ENCODE assay signal across 16 cellular contexts in the genomic region with DNA sequence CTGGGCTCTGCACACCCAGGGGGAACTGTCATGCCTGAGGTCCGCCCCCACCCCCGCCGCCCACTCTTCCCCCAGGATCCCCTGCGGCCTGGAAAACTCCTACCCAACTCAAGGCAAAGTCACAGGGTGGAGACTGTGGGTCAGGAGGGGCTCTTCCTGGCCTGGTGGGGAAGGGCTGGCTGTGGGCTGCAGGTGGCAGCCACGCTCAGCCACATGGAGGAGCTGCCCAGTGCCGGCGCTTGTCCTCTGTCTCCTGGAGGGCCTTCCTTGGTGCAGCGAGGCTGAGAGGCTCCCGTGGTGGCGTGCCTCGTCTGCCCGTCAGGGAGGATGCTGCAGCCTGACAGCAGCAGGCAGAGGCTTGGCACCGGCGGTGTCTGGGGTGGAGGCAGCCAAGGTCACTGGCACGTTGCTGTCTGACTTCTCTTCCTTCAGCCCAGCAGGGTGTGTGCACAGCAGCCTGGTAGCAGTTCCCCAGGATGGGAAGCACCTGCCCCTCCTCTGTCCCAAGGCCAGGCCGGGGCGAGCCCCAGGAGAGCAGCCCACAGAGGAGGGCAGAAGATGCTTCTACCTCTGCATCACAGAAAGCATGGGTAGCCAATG.
A peak's percentile ranks its signal among the peaks of the same experiment; 100 is the strongest.
DNase-seq lines count a peak whose midpoint lies in the region; ATAC-seq, FAIRE-seq and TF ChIP-seq lines count a peak whose summit lies in the region.
"Had no signal": no experiment of that assay in that cellular context is flagged by ENCODE, and none has a peak within 500 bp of the region (broad histone marks: within the 10 kb centered on the region; RNA-seq: fewer than 3 reads in every experiment).

No MANE protein-coding gene starts in this region.

- TF ChIP-seq CTCF in natural killer cell (IDR thresholded peaks at IDR 0.05) (no peak), fibroblast of lung (conservative IDR thresholded peaks at IDR 0.05 in 1 of 2, IDR thresholded peaks at IDR 0.05 in 1 of 2; ENCODE audit: low read depth in 1 of 2, low read length in 2 of 2) (no peak), neural progenitor cell (IDR thresholded peaks at IDR 0.05) (peak; percentile 21), PC-9 (conservative IDR thresholded peaks at IDR 0.05) (no peak)
- no peak for TF ChIP-seq CTCF in activated CD8-positive, alpha-beta T cell treated with anti-CD3 and anti-CD28 coated beads for 36 hours (IDR thresholded peaks at IDR 0.05)

- H3K36me3 ChIP-seq in fibroblast of lung (ENCODE audit: control insufficient read depth, insufficient read depth, low read length) (peaks cover 11% of the 10 kb centered on the region), neural progenitor cell (no peaks in the 10 kb centered on the region), PC-9 (ENCODE audit: low read depth) (no peaks in the 10 kb centered on the region)
- H3K36me3 ChIP-seq: BLaER1 treated with 17β-estradiol and CSF1 and Interleukin-3, amounts not matched to agents 10 nM and 100 nM had no signal

- H3K36me3 Mint-ChIP-seq in natural killer cell = no peaks in the 10 kb centered on the region
- no peaks in the 10 kb centered on the region for H3K36me3 Mint-ChIP-seq in natural killer cell treated with Interleukin-12 subunit alpha and Interleukin-12 subunit beta and Interleukin-15 and Interleukin-18, amount 100 ng/mL, for 72 hours
- no peaks in the 10 kb centered on the region for H3K36me3 Mint-ChIP-seq in neural progenitor cell
- H3K36me3 Mint-ChIP-seq in activated CD8-positive, alpha-beta T cell treated with anti-CD3 and anti-CD28 coated beads for 36 hours (ENCODE audit: low read depth) = no peaks in the 10 kb centered on the region
- H3K36me3 Mint-ChIP-seq: activated naive CD4-positive, alpha-beta T cell treated with anti-CD3 and anti-CD28 coated beads, Interleukin-2, amount 50 U/mL, for 72 hours had no signal

- POLR2A ChIA-PET in PC-9 (lab: Charles Lee; ENCODE audit: unreplicated experiment) = no interaction called here
- POLR2A ChIA-PET in activated CD8-positive, alpha-beta T cell treated with anti-CD3 and anti-CD28 coated beads for 36 hours (lab: Charles Lee) = no interaction called here

- H3K27ac ChIP-seq in fibroblast of lung (ENCODE audit: insufficient read depth, low read length) (peak overlapping the region; percentile 98), neural progenitor cell (no peak overlapping the region), PC-9 (no peak overlapping the region)
- H3K27ac ChIP-seq: BLaER1 treated with 17β-estradiol and CSF1 and Interleukin-3, amounts not matched to agents 10 nM and 100 nM; parathyroid adenoma had no signal

- H3K9me3 Mint-ChIP-seq in natural killer cell = no peaks in the 10 kb centered on the region
- no peaks in the 10 kb centered on the region for H3K9me3 Mint-ChIP-seq in natural killer cell treated with Interleukin-12 subunit alpha and Interleukin-12 subunit beta and Interleukin-15 and Interleukin-18, amount 100 ng/mL, for 72 hours
- H3K9me3 Mint-ChIP-seq in neural progenitor cell = no peaks in the 10 kb centered on the region
- no peaks in the 10 kb centered on the region for H3K9me3 Mint-ChIP-seq in activated CD8-positive, alpha-beta T cell treated with anti-CD3 and anti-CD28 coated beads for 36 hours
- H3K9me3 Mint-ChIP-seq: activated naive CD4-positive, alpha-beta T cell treated with anti-CD3 and anti-CD28 coated beads, Interleukin-2, amount 50 U/mL, for 72 hours had no signal

- BruUV-seq in PC-9 (replicated peaks; lab: Mats Ljungman, UMichigan) = no TSS peak

- H3K27ac Mint-ChIP-seq in natural killer cell = no peak overlapping the region
- no peak overlapping the region for H3K27ac Mint-ChIP-seq in natural killer cell treated with Interleukin-12 subunit alpha and Interleukin-12 subunit beta and Interleukin-15 and Interleukin-18, amount 100 ng/mL, for 72 hours
- no peak overlapping the region for H3K27ac Mint-ChIP-seq in neural progenitor cell
- no peak overlapping the region for H3K27ac Mint-ChIP-seq in activated CD8-positive, alpha-beta T cell treated with anti-CD3 and anti-CD28 coated beads for 36 hours
- H3K27ac Mint-ChIP-seq: activated naive CD4-positive, alpha-beta T cell treated with anti-CD3 and anti-CD28 coated beads, Interleukin-2, amount 50 U/mL, for 72 hours had no signal

- H3F3A ChIP-seq in neural progenitor cell (ENCODE audit: low read depth) = no peaks in the 10 kb centered on the region
- H3F3A ChIP-seq in PC-9 (ENCODE audit: insufficient read depth, low read depth) = no peaks in the 10 kb centered on the region

- H3K27me3 ChIP-seq in fibroblast of lung (ENCODE audit: control insufficient read depth, insufficient read depth, low read length) (no peaks in the 10 kb centered on the region), neural progenitor cell (no peaks in the 10 kb centered on the region), PC-9 (ENCODE audit: insufficient read depth, low read depth) (peaks cover 84% of the 10 kb centered on the region)
- H3K27me3 ChIP-seq: BLaER1 treated with 17β-estradiol and CSF1 and Interleukin-3, amounts not matched to agents 10 nM and 100 nM had no signal

- H4K20me1 ChIP-seq in fibroblast of lung (ENCODE audit: control insufficient read depth, extremely low read depth, insufficient read depth, low read length) (no peaks in the 10 kb centered on the region), neural progenitor cell (ENCODE audit: low read depth) (no peaks in the 10 kb centered on the region), PC-9 (ENCODE audit: insufficient read depth) (no peaks in the 10 kb centered on the region)

- H3K4me1 ChIP-seq in fibroblast of lung (ENCODE audit: control insufficient read depth, extremely low read depth, insufficient read depth, low read length) (peaks cover 65% of the 10 kb centered on the region), neural progenitor cell (peaks cover 11% of the 10 kb centered on the region), PC-9 (replicated peaks; ENCODE audit: insufficient read depth) (no peaks in the 10 kb centered on the region)
- H3K4me1 ChIP-seq: parathyroid adenoma had no signal

- H3K4me1 Mint-ChIP-seq in natural killer cell (no peaks in the 10 kb centered on the region), neural progenitor cell (peaks cover 13% of the 10 kb centered on the region)
- H3K4me1 Mint-ChIP-seq in natural killer cell treated with Interleukin-12 subunit alpha and Interleukin-12 subunit beta and Interleukin-15 and Interleukin-18, amount 100 ng/mL, for 72 hours (ENCODE audit: low read depth in 2 of 2) = no peaks in the 10 kb centered on the region
- H3K4me1 Mint-ChIP-seq in activated CD8-positive, alpha-beta T cell treated with anti-CD3 and anti-CD28 coated beads for 36 hours (ENCODE audit: low read depth) = no peaks in the 10 kb centered on the region

- peak overlapping the region; percentile 42 for H3K9ac ChIP-seq in fibroblast of lung (ENCODE audit: insufficient read depth, low read length)
- no peak overlapping the region for H3K9ac ChIP-seq in neural progenitor cell
- H3K9ac ChIP-seq: BLaER1 treated with 17β-estradiol and CSF1 and Interleukin-3, amounts not matched to agents 10 nM and 100 nM; parathyroid adenoma had no signal

- H3K9me3 ChIP-seq in fibroblast of lung (ENCODE audit: control insufficient read depth, insufficient read depth, low read depth, low read length) (no peaks in the 10 kb centered on the region), neural progenitor cell (ENCODE audit: low read depth) (no peaks in the 10 kb centered on the region), PC-9 (ENCODE audit: insufficient read depth, low read depth) (no peaks in the 10 kb centered on the region)

- CTCF ChIA-PET in PC-9 (lab: Charles Lee) = no interaction called here
- CTCF ChIA-PET in activated CD8-positive, alpha-beta T cell treated with anti-CD3 and anti-CD28 coated beads for 36 hours (lab: Charles Lee) = interaction anchor here (1.2 kb wide), 1 partner anchor 100 kb away, joined by 3 read pairs; no protein-coding TSS in a partner anchor

- intact Hi-C loops in natural killer cell (cut with micrococcal nuclease) (no loop called here), PC-9 (cut with micrococcal nuclease; ENCODE audit: unreplicated experiment) (no loop called here)
- intact Hi-C loops in activated CD8-positive, alpha-beta T cell treated with anti-CD3 and anti-CD28 coated beads for 36 hours (cut with micrococcal nuclease) = no loop called here

- no peak overlapping the region for H3K4me3 ChIP-seq in fibroblast of lung (replicated peaks in 1 of 4; ENCODE audit: control extremely low read depth in 1 of 4, insufficient read depth in 1 of 4, low read depth in 3 of 4, low read length in 4 of 4)
- no peak overlapping the region for H3K4me3 ChIP-seq in neural progenitor cell
- H3K4me3 ChIP-seq in PC-9 = no peak overlapping the region
- H3K4me3 ChIP-seq: BLaER1 treated with 17β-estradiol and CSF1 and Interleukin-3, amounts not matched to agents 10 nM and 100 nM had no signal

- H3K9me2 ChIP-seq in PC-9 (ENCODE audit: insufficient read depth) = no peaks in the 10 kb centered on the region

- no peak for FAIRE-seq in GM19239 (lab: Jason Lieb, UNC)
- FAIRE-seq: frontal cortex had no signal

- DNase-seq in natural killer cell (peak; percentile 6), fibroblast of lung (ENCODE audit: low read depth in 2 of 2) (no peak), neural progenitor cell (ENCODE audit: low spot score) (peak; percentile 28), GM19239 (ENCODE audit: insufficient read length, low spot score) (no peak), PC-9 (no peak), DMS79 (lab: John Stamatoyannopoulos, UW) (no peak)
- DNase-seq in natural killer cell treated with Interleukin-12 subunit alpha and Interleukin-12 subunit beta and Interleukin-15 and Interleukin-18, amount 100 ng/mL, for 72 hours (ENCODE audit: low spot score) = no peak
- no peak for DNase-seq in activated CD8-positive, alpha-beta T cell treated with anti-CD3 and anti-CD28 coated beads for 36 hours
- DNase-seq: activated CD4-positive, alpha-beta T cell treated with anti-CD3 and anti-CD28 coated beads for 4 hours; cortex of kidney; GF-D8; NCI-H526 had no signal

- H3K27me3 Mint-ChIP-seq in natural killer cell (ENCODE audit: low read depth in 2 of 2) (no peaks in the 10 kb centered on the region), neural progenitor cell (ENCODE audit: insufficient read depth, low read depth) (peaks cover 4% of the 10 kb centered on the region)
- H3K27me3 Mint-ChIP-seq in natural killer cell treated with Interleukin-12 subunit alpha and Interleukin-12 subunit beta and Interleukin-15 and Interleukin-18, amount 100 ng/mL, for 72 hours = no peaks in the 10 kb centered on the region
- peaks cover 2% of the 10 kb centered on the region for H3K27me3 Mint-ChIP-seq in activated CD8-positive, alpha-beta T cell treated with anti-CD3 and anti-CD28 coated beads for 36 hours

- H3K4me2 ChIP-seq in fibroblast of lung (ENCODE audit: extremely low read depth, insufficient read depth, low read length) (no peak overlapping the region), neural progenitor cell (no peak overlapping the region), PC-9 (no peak overlapping the region)

- peaks cover 34% of the 10 kb centered on the region for H3K79me2 ChIP-seq in fibroblast of lung (ENCODE audit: control insufficient read depth, insufficient read depth, low read length)
- no peaks in the 10 kb centered on the region for H3K79me2 ChIP-seq in neural progenitor cell (ENCODE audit: low read depth)
- no peaks in the 10 kb centered on the region for H3K79me2 ChIP-seq in PC-9 (ENCODE audit: low read depth)
- H3K79me2 ChIP-seq: parathyroid adenoma had no signal

- H2AFZ ChIP-seq in fibroblast of lung (ENCODE audit: low read length) (no peak overlapping the region), neural progenitor cell (replicated peaks) (no peak overlapping the region), PC-9 (no peak overlapping the region)
- H2AFZ ChIP-seq: parathyroid adenoma had no signal

- H3K4me3 Mint-ChIP-seq in natural killer cell (no peak overlapping the region), neural progenitor cell (no peak overlapping the region)
- H3K4me3 Mint-ChIP-seq in natural killer cell treated with Interleukin-12 subunit alpha and Interleukin-12 subunit beta and Interleukin-15 and Interleukin-18, amount 100 ng/mL, for 72 hours = no peak overlapping the region
- no peak overlapping the region for H3K4me3 Mint-ChIP-seq in activated CD8-positive, alpha-beta T cell treated with anti-CD3 and anti-CD28 coated beads for 36 hours

- no peak for ATAC-seq in natural killer cell
- no peak for ATAC-seq in natural killer cell treated with Interleukin-12 subunit alpha and Interleukin-12 subunit beta and Interleukin-15 and Interleukin-18, amount 100 ng/mL, for 72 hours
- no peak for ATAC-seq in activated CD8-positive, alpha-beta T cell treated with anti-CD3 and anti-CD28 coated beads for 36 hours
- ATAC-seq: activated naive CD4-positive, alpha-beta T cell treated with anti-CD3 and anti-CD28 coated beads, Interleukin-2, amount 50 U/mL, for 72 hours had no signal

Comparison
In these comparisons a context has a peak if more than half of its experiments do, and no peak if none do; other contexts are left out.
1. DNase-seq: peak in natural killer cell (single experiment) and neural progenitor cell (single experiment); none in natural killer cell treated with Interleukin-12 subunit alpha and Interleukin-12 subunit beta and Interleukin-15 and Interleukin-18, amount 100 ng/mL, for 72 hours (single experiment), fibroblast of lung (0 of 2), GM19239 (single experiment), PC-9 (0 of 2), activated CD8-positive, alpha-beta T cell treated with anti-CD3 and anti-CD28 coated beads for 36 hours (single experiment) and DMS79 (single experiment).